Comparison of ENCODE assay signal across 22 cellular contexts in genomic region chr4:60389636-60390035, GRCh38.
A peak's percentile ranks its signal among the peaks of the same experiment; 100 is the strongest.
DNase-seq lines count a peak whose midpoint lies in the region; ATAC-seq, FAIRE-seq and TF ChIP-seq lines count a peak whose summit lies in the region.
"Had no signal": no experiment of that assay in that cellular context is flagged by ENCODE, and none has a peak within 500 bp of the region (broad histone marks: within the 10 kb centered on the region; RNA-seq: fewer than 3 reads in every experiment).

No MANE protein-coding gene starts in this region.

- peaks cover 0 to 5% of the 10 kb centered on the region in 2 experiments; a peak in 2 of 4 replicates for H3K9me3 ChIP-seq in H1 (ENCODE audit: insufficient read depth in 2 of 2, low read depth in 1 of 2, low read length in 1 of 2)
- no peaks in the 10 kb centered on the region for H3K9me3 ChIP-seq in right lobe of liver
- no peaks in the 10 kb centered on the region for H3K9me3 ChIP-seq in A673 (ENCODE audit: low read depth, low read length, poor library complexity, severe bottlenecking)
- H3K9me3 ChIP-seq: BLaER1 had no signal

- H3K4me2 ChIP-seq in H1 (ENCODE audit: insufficient read depth in 1 of 2, low read depth in 2 of 2, low read length in 2 of 2) (no peak overlapping the region), mesendoderm (ENCODE audit: low read length) (no peak overlapping the region)
- H3K4me2 ChIP-seq: BLaER1 had no signal

- no peak overlapping the region for H3K14ac ChIP-seq in H1 (ENCODE audit: insufficient read length)

- H3K27me3 ChIP-seq in H1 (replicated peaks in 1 of 4; ENCODE audit: control insufficient read depth in 3 of 4, extremely low read depth in 1 of 4, insufficient read depth in 3 of 4, low read length in 3 of 4) (no peaks in the 10 kb centered on the region), mesendoderm (ENCODE audit: insufficient read depth, low read length, poor library complexity) (no peaks in the 10 kb centered on the region), right lobe of liver (no peaks in the 10 kb centered on the region), A673 (replicated peaks; ENCODE audit: insufficient read depth, low read depth, low read length, poor library complexity) (no peaks in the 10 kb centered on the region)
- H3K27me3 ChIP-seq: BLaER1 had no signal

- H2BK20ac ChIP-seq in H1 (ENCODE audit: low read length): no peak overlapping the region

- peaks cover 44% of the 10 kb centered on the region for H3K9me3 Mint-ChIP-seq in WTC11

- TF ChIP-seq RAD21 in H1 (IDR thresholded peaks at IDR 0.05 in 1 of 2, conservative IDR thresholded peaks at IDR 0.05 in 1 of 2; ENCODE audit: low read depth in 2 of 2, low read length in 2 of 2): no peak

- H2BK5ac ChIP-seq in H1 (ENCODE audit: low read depth, low read length): no peak overlapping the region
- no peak overlapping the region for H2BK5ac ChIP-seq in mesendoderm (ENCODE audit: low read length)

- CTCF ChIA-PET in WTC11 (lab: Charles Lee): no interaction called here
- CTCF ChIA-PET in H1 (lab: Charles Lee; ENCODE audit: partially characterized antibody): no interaction called here
- CTCF ChIA-PET in A673 (lab: Charles Lee): no interaction called here

- POLR2A ChIA-PET in WTC11 (lab: Charles Lee) (no interaction called here), H1 (lab: Charles Lee; ENCODE audit: partially characterized antibody) (no interaction called here), A673 (lab: Charles Lee; ENCODE audit: low non-redundant PET) (no interaction called here)

- WGBS in H1 (ENCODE audit: extremely low coverage in 1 of 2, insufficient coverage in 1 of 2, insufficient read length in 1 of 2, insufficient replicate concordance in 2 of 2, low coverage in 1 of 2, low lambda C conversion rate in 2 of 2, missing lambda C conversion rate in 1 of 2), 2 experiments: 96% methylated on average over 4 of the region's 4 CpGs; no CpG with 5 or more reads in 1 of the 2 experiments
- no CpG with 5 or more reads among the region's 4 CpGs for WGBS in mesendoderm (ENCODE audit: extremely low coverage, insufficient coverage, low lambda C conversion rate)
- 59% methylated on average over 4 of the region's 4 CpGs for WGBS in right lobe of liver (ENCODE audit: insufficient coverage, low coverage, low lambda C conversion rate, missing lambda C conversion rate)

- no peak for TF ChIP-seq POLR2A in H1 (IDR thresholded peaks at IDR 0.05; ENCODE audit: control extremely low read depth in 1 of 2, low read depth in 2 of 2, low read length in 2 of 2)
- no peak for TF ChIP-seq POLR2A in right lobe of liver (IDR thresholded peaks at IDR 0.05)

- H3K56ac ChIP-seq in H1 (replicated peaks; ENCODE audit: insufficient read length, low read depth, low read length): no peak overlapping the region
- H3K56ac ChIP-seq in mesendoderm (ENCODE audit: low read length): no peak overlapping the region

- peak overlapping the region; percentile 10; the same call in 1 of the 2 replicates for H3K27ac Mint-ChIP-seq in WTC11
- H3K27ac Mint-ChIP-seq: CD14-positive monocyte; CD4-positive, alpha-beta memory T cell; IgD-negative memory B cell had no signal

- H3K27ac ChIP-seq in H1 (ENCODE audit: low read depth, low read length) (no peak overlapping the region), mesendoderm (ENCODE audit: low read depth, low read length) (no peak overlapping the region), right lobe of liver (no peak overlapping the region), A673 (ENCODE audit: low read depth, low read length, poor library complexity, severe bottlenecking) (no peak overlapping the region)
- H3K27ac ChIP-seq: BLaER1 had no signal

- H3K79me2 ChIP-seq in H1 (ENCODE audit: control insufficient read depth in 1 of 2, insufficient read depth in 2 of 2, low read length in 2 of 2) (no peaks in the 10 kb centered on the region), mesendoderm (ENCODE audit: control insufficient read depth, insufficient read depth, low read length) (no peaks in the 10 kb centered on the region)

- FAIRE-seq in H1 (lab: Jason Lieb, UNC): no peak
- FAIRE-seq: A204.1, G401.6, GM12891, GM18507, HepG2 had no signal

- H3K4me1 ChIP-seq in H1 (replicated peaks in 1 of 4; ENCODE audit: control insufficient read depth in 3 of 4, insufficient read depth in 4 of 4, low read length in 3 of 4) (no peaks in the 10 kb centered on the region), mesendoderm (ENCODE audit: control insufficient read depth, low read depth, low read length) (no peaks in the 10 kb centered on the region), right lobe of liver (no peaks in the 10 kb centered on the region), A673 (ENCODE audit: insufficient read depth, low read length, poor library complexity, severe bottlenecking) (no peaks in the 10 kb centered on the region)
- H3K4me1 ChIP-seq: BLaER1 had no signal

- H4K91ac ChIP-seq in H1 (replicated peaks; ENCODE audit: insufficient read length, low read length): no peak overlapping the region

- peaks cover 40% of the 10 kb centered on the region for H3K36me3 Mint-ChIP-seq in WTC11
- H3K36me3 Mint-ChIP-seq: CD14-positive monocyte; CD4-positive, alpha-beta memory T cell; IgD-negative memory B cell had no signal

- no peaks in the 10 kb centered on the region for H3K27me3 Mint-ChIP-seq in WTC11 (ENCODE audit: low read depth)
- H3K27me3 Mint-ChIP-seq: CD4-positive, alpha-beta memory T cell; IgD-negative memory B cell had no signal

- no peak for TF ChIP-seq CTCF in WTC11 (IDR thresholded peaks at IDR 0.05)
- no peak for TF ChIP-seq CTCF in H1 (IDR thresholded peaks at IDR 0.05; ENCODE audit: control extremely low read depth in 1 of 3, insufficient read depth in 1 of 3, low read depth in 1 of 3, low read length in 3 of 3)
- no peak for TF ChIP-seq CTCF in right lobe of liver (IDR thresholded peaks at IDR 0.05)
- no peak for TF ChIP-seq CTCF in A673 (conservative IDR thresholded peaks at IDR 0.05; ENCODE audit: low read depth, low read length)

- H3K4ac ChIP-seq in H1 (replicated peaks; ENCODE audit: insufficient read length, low read depth, low read length) (no peak overlapping the region), mesendoderm (ENCODE audit: low read depth, low read length) (no peak overlapping the region)

- no peak overlapping the region for H4K5ac ChIP-seq in H1 (ENCODE audit: insufficient read length, low read depth, low read length)
- no peak overlapping the region for H4K5ac ChIP-seq in mesendoderm (ENCODE audit: low read length)

- H3K4me3 ChIP-seq in H1 (ENCODE audit: extremely low read depth in 1 of 4, insufficient read depth in 2 of 4, low read depth in 3 of 4, low read length in 4 of 4) (no peak overlapping the region), mesendoderm (ENCODE audit: low read length) (no peak overlapping the region), right lobe of liver (no peak overlapping the region), A673 (ENCODE audit: low read depth, low read length, poor library complexity, severe bottlenecking) (no peak overlapping the region)
- H3K4me3 ChIP-seq: BLaER1 had no signal

- no peak overlapping the region for H3K23ac ChIP-seq in H1 (ENCODE audit: insufficient read length)
- no peak overlapping the region for H3K23ac ChIP-seq in mesendoderm (ENCODE audit: low read length)

- H3K18ac ChIP-seq in H1 (ENCODE audit: extremely low read depth, low read length): no peak overlapping the region
- no peak overlapping the region for H3K18ac ChIP-seq in mesendoderm (ENCODE audit: low read length)

- H3K36me3 ChIP-seq in H1 (ENCODE audit: control insufficient read depth in 2 of 4, insufficient read depth in 4 of 4, low read length in 3 of 4): no peaks in the 10 kb centered on the region
- H3K36me3 ChIP-seq in mesendoderm (ENCODE audit: control insufficient read depth, insufficient read depth, low read length): no peaks in the 10 kb centered on the region
- H3K36me3 ChIP-seq in right lobe of liver: no peaks in the 10 kb centered on the region
- H3K36me3 ChIP-seq in A673 (ENCODE audit: insufficient read depth, low read length, poor library complexity, severe bottlenecking): no peaks in the 10 kb centered on the region
- H3K36me3 ChIP-seq: BLaER1 had no signal

- no peak overlapping the region for H2BK120ac ChIP-seq in H1 (replicated peaks; ENCODE audit: low read depth, low read length)
- no peak overlapping the region for H2BK120ac ChIP-seq in mesendoderm (ENCODE audit: low read depth, low read length)

- H4K20me1 ChIP-seq in H1 (replicated peaks in 1 of 2; ENCODE audit: control insufficient read depth in 1 of 2, insufficient read depth in 2 of 2, low read length in 2 of 2): no peaks in the 10 kb centered on the region
- H4K20me1 ChIP-seq: BLaER1 had no signal

- TF ChIP-seq EP300 in H1 (IDR thresholded peaks at IDR 0.05; ENCODE audit: borderline replicate concordance in 1 of 2, low read depth in 2 of 2, low read length in 2 of 2): no peak

- H3K9ac ChIP-seq in H1 (replicated peaks in 1 of 4; ENCODE audit: extremely low read depth in 1 of 4, low read depth in 3 of 4, low read length in 3 of 4) (no peak overlapping the region), mesendoderm (ENCODE audit: low read length) (no peak overlapping the region)
- H3K9ac ChIP-seq: BLaER1 had no signal

- no peak overlapping the region for H2AFZ ChIP-seq in H1 (ENCODE audit: low read length)

- DNase-seq in HT1080 (ENCODE audit: low read depth) (peak; percentile 15), WTC11 (ENCODE audit: low spot score) (no peak), H1 (ENCODE audit: low read depth in 1 of 2, low spot score in 2 of 2) (no peak), mesendoderm (peak; percentile 85), right lobe of liver (no peak), pons (ENCODE audit: low spot score) (no peak), A673 (ENCODE audit: low spot score) (no peak)
- DNase-seq: CD4-positive, alpha-beta memory T cell; DMS79 treated with DMSO at 0.1 percent for 48 hours; GOT3; H9; Karpas-422; KBM-7 had no signal

- H2BK12ac ChIP-seq in H1 (ENCODE audit: low read depth, low read length): no peak overlapping the region

- no TSS peak for BruUV-seq in A673 (replicated peaks; lab: Mats Ljungman, UMichigan)

- intact Hi-C loops in right lobe of liver (cut with DNase I): no loop called here
- intact Hi-C loops in A673 (cut with micrococcal nuclease; ENCODE audit: unreplicated experiment): no loop called here

- H3K4me3 Mint-ChIP-seq in WTC11: no peak overlapping the region
- H3K4me3 Mint-ChIP-seq: CD14-positive monocyte; CD4-positive, alpha-beta memory T cell; H9; IgD-negative memory B cell had no signal

- H2AK5ac ChIP-seq in H1 (ENCODE audit: low read depth, low read length) (no peak overlapping the region), mesendoderm (ENCODE audit: low read length) (no peak overlapping the region)

- ATAC-seq in WTC11: peak; percentile 85
- ATAC-seq in right lobe of liver: no peak
- no peak for ATAC-seq in GM18870 (IDR thresholded peaks at IDR 0.05; ENCODE audit: unreplicated experiment)
- ATAC-seq: HepG2 had no signal

- H4K8ac ChIP-seq in H1 (ENCODE audit: extremely low read depth, insufficient read depth, low read length): no peak overlapping the region
- no peak overlapping the region for H4K8ac ChIP-seq in mesendoderm (ENCODE audit: low read depth, low read length)

- no peaks in the 10 kb centered on the region for H3K23me2 ChIP-seq in H1 (ENCODE audit: low read depth, low read length)

- peaks cover 4% of the 10 kb centered on the region for H3K4me1 Mint-ChIP-seq in WTC11
- H3K4me1 Mint-ChIP-seq: CD14-positive monocyte; CD4-positive, alpha-beta memory T cell; IgD-negative memory B cell had no signal

- H2BK15ac ChIP-seq in H1 (ENCODE audit: low read length): no peak overlapping the region
- no peak overlapping the region for H2BK15ac ChIP-seq in mesendoderm (replicated peaks; ENCODE audit: low read depth)

- H3K79me1 ChIP-seq in H1 (ENCODE audit: low read depth, low read length) (no peaks in the 10 kb centered on the region), mesendoderm (ENCODE audit: low read length) (no peaks in the 10 kb centered on the region)

Comparison
In these comparisons a context has a peak if more than half of its experiments do, and no peak if none do; other contexts are left out.
1. DNase-seq: peak in HT1080 (single experiment) and mesendoderm (single experiment); none in WTC11 (single experiment), H1 (0 of 2), right lobe of liver (0 of 3), pons (single experiment) and A673 (single experiment).